In the genomic region with DNA sequence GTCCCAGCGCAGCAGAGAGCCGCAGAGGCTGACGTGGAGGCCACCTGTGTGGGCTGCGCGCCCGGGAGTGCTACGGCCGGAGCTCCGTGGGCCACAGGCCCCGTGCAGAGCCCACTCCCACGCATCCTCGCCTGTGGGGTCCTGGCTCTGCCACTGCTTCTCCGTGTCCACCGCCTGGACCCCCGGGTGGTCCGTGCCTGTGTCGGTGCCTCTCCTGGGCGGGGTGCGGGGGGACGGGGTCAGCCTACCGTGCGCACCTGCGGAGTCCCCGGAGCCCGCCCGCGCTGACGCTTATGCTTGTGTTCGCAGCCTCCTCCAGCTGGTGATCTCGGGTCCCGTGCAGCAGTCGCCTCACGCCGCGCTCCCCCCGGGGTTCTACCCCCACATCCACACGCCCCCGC, we compare ENCODE assay signal across 27 cellular contexts. TPM values are rescaled to one million over a fixed set of nuclear protein-coding genes. Genes with fewer than 3 reads are reported as not detected.
"Had no signal": no experiment of that assay in that cellular context is flagged by ENCODE, and none has a peak within 500 bp of the region (broad histone marks: within the 10 kb centered on the region; RNA-seq: fewer than 3 reads in every experiment).

No MANE protein-coding gene starts in this region.

- H3K4me3 ChIP-seq: esophagus muscularis mucosa, heart right ventricle, left lung, mucosa of descending colon, skin epidermis, stomach, thyroid gland had no signal

- DNase-seq: activated CD4-positive, alpha-beta memory T cell treated with anti-CD3 and anti-CD28 coated beads for 36 hours; activated CD4-positive, alpha-beta T cell treated with anti-CD3 and anti-CD28 coated beads for 48 hours; activated CD8-positive, alpha-beta memory T cell treated with anti-CD3 and anti-CD28 coated beads, Interleukin-2, amount 50 U/mL, for 48 hours; activated gamma-delta T cell; activated naive CD4-positive, alpha-beta T cell treated with anti-CD3 and anti-CD28 coated beads, Interleukin-2, amount 10 ng/mL, durations not matched to agents 7 days and 5 days; activated T-cell treated with anti-CD3 and anti-CD28 coated beads, Interleukin-2, amount 50 U/mL, for 24 hours; amniotic stem cell; central memory CD4-positive, alpha-beta T cell; endodermal cell; foreskin keratinocyte; heart right ventricle; kidney glomerular epithelial cell; mucosa of descending colon; stimulated activated CD4-positive, alpha-beta T cell treated with anti-CD3 and anti-CD28 coated beads, Interleukin-12 subunit alpha, Interleukin-12 subunit beta, amount 100 ng/mL, for 4 hours; stimulated activated CD4-positive, alpha-beta T cell treated with anti-CD3 and anti-CD28 coated beads, Interleukin-4, amount 100 ng/mL, for 1 hour; stomach; thyroid gland had no signal

- H3K4me1 ChIP-seq: esophagus muscularis mucosa, foreskin keratinocyte, heart right ventricle, left lung, thyroid gland had no signal

- H3K4me1 Mint-ChIP-seq: endodermal cell, nephron had no signal

- H3K4me3 Mint-ChIP-seq: activated CD4-positive, alpha-beta memory T cell treated with anti-CD3 and anti-CD28 coated beads for 36 hours; activated naive CD4-positive, alpha-beta T cell treated with anti-CD3 and anti-CD28 coated beads, Interleukin-2, amount 10 ng/mL, durations not matched to agents 7 days and 5 days; activated T-cell treated with anti-CD3 and anti-CD28 coated beads, Interleukin-2, amount 50 U/mL, for 24 hours; dendritic cell treated with granulocyte-macrophage colony-stimulating factor and Interleukin-4, amounts not matched to agents 40 ng/mL and 50 ng/mL, for 4 days; endodermal cell; nephron had no signal

- H3K9me3 Mint-ChIP-seq: activated CD4-positive, alpha-beta memory T cell treated with anti-CD3 and anti-CD28 coated beads for 36 hours; activated naive CD4-positive, alpha-beta T cell treated with anti-CD3 and anti-CD28 coated beads, Interleukin-2, amount 10 ng/mL, durations not matched to agents 7 days and 5 days; activated T-cell treated with anti-CD3 and anti-CD28 coated beads, Interleukin-2, amount 50 U/mL, for 24 hours; dendritic cell treated with granulocyte-macrophage colony-stimulating factor and Interleukin-4, amounts not matched to agents 40 ng/mL and 50 ng/mL, for 4 days; endodermal cell; nephron had no signal

- H3K27me3 ChIP-seq: esophagus muscularis mucosa, foreskin keratinocyte, heart right ventricle, stomach, thyroid gland had no signal

- H3K27ac Mint-ChIP-seq: activated CD4-positive, alpha-beta memory T cell treated with anti-CD3 and anti-CD28 coated beads for 36 hours; activated naive CD4-positive, alpha-beta T cell treated with anti-CD3 and anti-CD28 coated beads, Interleukin-2, amount 10 ng/mL, durations not matched to agents 7 days and 5 days; activated T-cell treated with anti-CD3 and anti-CD28 coated beads, Interleukin-2, amount 50 U/mL, for 24 hours; dendritic cell treated with granulocyte-macrophage colony-stimulating factor and Interleukin-4, amounts not matched to agents 40 ng/mL and 50 ng/mL, for 4 days; nephron; progenitor cell of endocrine pancreas had no signal

- ATAC-seq: activated CD4-positive, CD25-positive, alpha-beta regulatory T cell treated with anti-CD3 and anti-CD28 coated beads, Interleukin-2, amount 50 U/mL, for 24 hours; foreskin keratinocyte; left lung; mucosa of descending colon; sciatic nerve had no signal

- H3K27me3 Mint-ChIP-seq: activated T-cell treated with anti-CD3 and anti-CD28 coated beads, Interleukin-2, amount 50 U/mL, for 24 hours; progenitor cell of endocrine pancreas had no signal

- H3K9me3 ChIP-seq: esophagus muscularis mucosa, heart right ventricle, left lung, mucosa of descending colon, stomach, thyroid gland had no signal

- H3K27ac ChIP-seq: esophagus muscularis mucosa, foreskin keratinocyte, heart right ventricle, left lung, skin epidermis, stomach, thyroid gland, VCaP had no signal

RNA-seq across cellular contexts. Expression of a gene that starts 56.4 kb away (rescaled TPM):
- total RNA-seq: esophagus muscularis mucosa, mesenteric fat pad had no signal
